8 cellular contexts compared by ENCODE assay signal in the genomic region with DNA sequence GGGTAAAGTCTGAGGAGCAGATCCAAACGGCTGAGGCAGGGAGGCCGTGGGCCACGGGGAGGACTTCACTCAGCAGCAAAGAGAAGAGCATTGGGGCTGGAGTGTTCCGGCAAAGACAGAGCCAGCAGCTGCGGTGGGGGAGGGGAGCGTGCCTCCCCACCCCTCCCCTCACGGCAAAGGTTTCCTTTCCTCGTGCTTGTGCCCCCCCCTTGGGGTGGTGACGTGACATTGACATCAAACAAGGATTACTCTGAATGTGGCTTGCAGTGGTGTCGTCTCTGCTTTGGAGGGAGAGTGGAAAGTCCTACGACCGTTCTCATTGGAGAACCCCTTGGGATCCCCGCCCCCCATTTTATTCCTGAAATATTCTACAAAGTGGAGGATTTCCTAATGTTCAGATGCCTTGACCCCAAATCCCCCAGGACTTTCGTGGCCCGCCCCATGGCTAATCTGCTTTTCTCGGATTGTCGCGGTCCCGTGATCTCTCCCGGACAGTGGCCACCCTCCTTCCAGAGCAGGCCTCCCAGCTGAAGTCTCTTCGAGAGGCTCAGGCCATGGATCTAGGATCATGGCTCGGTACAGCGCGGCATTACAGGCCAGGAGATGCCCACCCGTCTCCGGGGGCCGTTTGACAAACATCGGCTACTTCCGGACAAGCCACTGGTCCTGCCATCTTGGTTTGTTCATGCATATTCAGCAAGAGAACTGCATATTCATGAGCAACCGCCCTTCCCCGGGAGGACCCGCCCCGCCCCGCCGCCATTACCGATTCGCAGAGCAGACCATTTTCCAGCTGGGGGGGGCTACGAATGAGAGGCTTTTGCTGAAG. TPM values are rescaled to one million over a fixed set of nuclear protein-coding genes. Genes with fewer than 3 reads are reported as not detected.
DNase-seq lines count a peak whose midpoint lies in the region; ATAC-seq, FAIRE-seq and TF ChIP-seq lines count a peak whose summit lies in the region.

No MANE protein-coding gene starts in this region.

- H3K4me2 ChIP-seq in H1 (ENCODE audit: insufficient read depth in 1 of 2, low read depth in 2 of 2, low read length in 2 of 2) (peak overlapping the region; percentile 83 to 96), mesenchymal stem cell (ENCODE audit: low read length, poor library complexity, severe bottlenecking) (peak overlapping the region; percentile 62)

- peaks cover 21 to 39% of the 10 kb centered on the region in 2 experiments for H3K79me2 ChIP-seq in H1 (ENCODE audit: control insufficient read depth in 1 of 2, insufficient read depth in 2 of 2, low read length in 2 of 2)

- no peaks in the 10 kb centered on the region for H3K27me3 ChIP-seq in CD8-positive, alpha-beta T cell (ENCODE audit: insufficient read depth, low read length)
- H3K27me3 ChIP-seq in HUES48 (ENCODE audit: control insufficient read depth, insufficient read depth, low read length) (no peaks in the 10 kb centered on the region), H1 (replicated peaks in 1 of 4; ENCODE audit: control insufficient read depth in 3 of 4, extremely low read depth in 1 of 4, insufficient read depth in 3 of 4, low read length in 3 of 4) (no peaks in the 10 kb centered on the region), mesenchymal stem cell (ENCODE audit: control insufficient read depth in 1 of 2, insufficient read depth in 1 of 2, low read length in 2 of 2) (no peaks in the 10 kb centered on the region)

- intact Hi-C loops in CD8-positive, alpha-beta T cell (cut with DNase I, micrococcal nuclease), result loop anchor here (1.0 to 5.0 kb wide), 20 partner anchors 28 to 471 kb away; a partner anchor contains a TSS

- TF ChIP-seq RAD21 in H1 (IDR thresholded peaks at IDR 0.05 in 1 of 2, conservative IDR thresholded peaks at IDR 0.05 in 1 of 2; ENCODE audit: low read depth in 2 of 2, low read length in 2 of 2), result peak in 1 of 2 experiments; percentile 18; a peak in 1 of 4 replicates

- H3K36me3 Mint-ChIP-seq in CD8-positive, alpha-beta T cell, result peaks cover 31% of the 10 kb centered on the region

- H2BK12ac ChIP-seq in H1 (ENCODE audit: low read depth, low read length), result peak overlapping the region; percentile 93
- H2BK12ac ChIP-seq in mesenchymal stem cell (ENCODE audit: low read length in 2 of 2), result peak overlapping the region; percentile 12 to 51

- TF ChIP-seq POLR2A in H1 (IDR thresholded peaks at IDR 0.05; ENCODE audit: control extremely low read depth in 1 of 2, low read depth in 2 of 2, low read length in 2 of 2), result no peak; a peak in 1 of 3 replicates

- H2AK5ac ChIP-seq in H1 (ENCODE audit: low read depth, low read length) (0 out of 2 replicates have a peak overlapping the region, but pooled peaks have one; percentile 16), mesenchymal stem cell (ENCODE audit: low read length, severe bottlenecking) (no peak overlapping the region)

- WGBS in H1 (ENCODE audit: extremely low coverage in 1 of 2, insufficient coverage in 1 of 2, insufficient read length in 1 of 2, insufficient replicate concordance in 2 of 2, low coverage in 1 of 2, low lambda C conversion rate in 2 of 2, missing lambda C conversion rate in 1 of 2), 2 experiments, result 9% methylated on average over 34 of the region's 38 CpGs; no CpG with 5 or more reads in 1 of the 2 experiments
- WGBS in mesenchymal stem cell, result under 1% methylated on average over 32 of the region's 38 CpGs

- TF ChIP-seq CTCF in CD8-positive, alpha-beta T cell (IDR thresholded peaks at IDR 0.05), result no peak
- no peak for TF ChIP-seq CTCF in H1 (IDR thresholded peaks at IDR 0.05; ENCODE audit: control extremely low read depth in 1 of 3, insufficient read depth in 1 of 3, low read depth in 1 of 3, low read length in 3 of 3)

- H3K9ac ChIP-seq in HUES48 (ENCODE audit: low read depth, low read length) (peak overlapping the region; percentile 95), H1 (replicated peaks in 1 of 4; ENCODE audit: extremely low read depth in 1 of 4, low read depth in 3 of 4, low read length in 3 of 4) (peak overlapping the region; percentile 86 to 98 (median 90)), mesenchymal stem cell (ENCODE audit: low read length) (peak overlapping the region; percentile 100)

- CTCF ChIA-PET in CD8-positive, alpha-beta T cell (lab: Charles Lee), result interaction anchor here (1.0 to 1.6 kb wide), 4 partner anchors 27 to 128 kb away, joined by 3 to 5 read pairs (median 4); no protein-coding TSS in a partner anchor
- CTCF ChIA-PET in H1 (lab: Charles Lee; ENCODE audit: partially characterized antibody), result no interaction called here

- H2BK20ac ChIP-seq in H1 (ENCODE audit: low read length), result no peak overlapping the region

- peak; percentile 64 for ATAC-seq in CD8-positive, alpha-beta T cell
- ATAC-seq in GM21390 (IDR thresholded peaks at IDR 0.05; ENCODE audit: unreplicated experiment), result peak; percentile 32

- H3K27me3 Mint-ChIP-seq in CD8-positive, alpha-beta T cell (ENCODE audit: low read depth), result no peaks in the 10 kb centered on the region

- H3K18ac ChIP-seq in H1 (ENCODE audit: extremely low read depth, low read length) (peak overlapping the region; percentile 96), mesenchymal stem cell (ENCODE audit: low read depth in 1 of 2, low read length in 2 of 2) (peak overlapping the region; percentile 86 to 96)

- H3K23me2 ChIP-seq in H1 (ENCODE audit: low read depth, low read length), result peaks cover 19% of the 10 kb centered on the region

- H3K27ac Mint-ChIP-seq in CD8-positive, alpha-beta T cell, result peak overlapping the region; percentile 100

- H3K4ac ChIP-seq in H1 (replicated peaks; ENCODE audit: insufficient read length, low read depth, low read length), result peak overlapping the region; percentile 98
- H3K4ac ChIP-seq in mesenchymal stem cell (ENCODE audit: low read depth in 1 of 2, low read length in 2 of 2), result peak overlapping the region; percentile 62 to 93

- H3K9me3 ChIP-seq in CD8-positive, alpha-beta T cell (ENCODE audit: low read length), result no peaks in the 10 kb centered on the region
- H3K9me3 ChIP-seq in HUES48 (ENCODE audit: control insufficient read depth, insufficient read depth, low read length) (no peaks in the 10 kb centered on the region), H1 (ENCODE audit: insufficient read depth in 2 of 2, low read depth in 1 of 2, low read length in 1 of 2) (no peaks in the 10 kb centered on the region), mesenchymal stem cell (ENCODE audit: control insufficient read depth, low read length) (no peaks in the 10 kb centered on the region)

- H4K91ac ChIP-seq in H1 (replicated peaks; ENCODE audit: insufficient read length, low read length) (peak overlapping the region; percentile 49), mesenchymal stem cell (ENCODE audit: low read length) (peak overlapping the region; percentile 92)

- H3K9me3 Mint-ChIP-seq in CD8-positive, alpha-beta T cell, result no peaks in the 10 kb centered on the region

- H3K4me1 ChIP-seq in CD8-positive, alpha-beta T cell (ENCODE audit: insufficient read depth, low read length), result peaks cover 49% of the 10 kb centered on the region
- H3K4me1 ChIP-seq in HUES48 (ENCODE audit: control insufficient read depth, insufficient read depth, low read length) (peaks cover 13% of the 10 kb centered on the region), H1 (replicated peaks in 1 of 4; ENCODE audit: control insufficient read depth in 3 of 4, insufficient read depth in 4 of 4, low read length in 3 of 4) (peaks cover 2 to 21% (median 16%) of the 10 kb centered on the region in 4 experiments), mesenchymal stem cell (ENCODE audit: control insufficient read depth, insufficient read depth, low read depth, low read length) (peaks cover 26% of the 10 kb centered on the region)

- H4K20me1 ChIP-seq in H1 (replicated peaks in 1 of 2; ENCODE audit: control insufficient read depth in 1 of 2, insufficient read depth in 2 of 2, low read length in 2 of 2), result peaks cover 9 to 13% of the 10 kb centered on the region in 2 experiments

- peak overlapping the region; percentile 99 for H3K27ac ChIP-seq in CD8-positive, alpha-beta T cell (ENCODE audit: low read depth, low read length)
- H3K27ac ChIP-seq in HUES48 (ENCODE audit: low read depth, low read length), result peak overlapping the region; percentile 98
- peak overlapping the region; percentile 96 for H3K27ac ChIP-seq in H1 (ENCODE audit: low read depth, low read length)
- peak overlapping the region; percentile 95 for H3K27ac ChIP-seq in mesenchymal stem cell (ENCODE audit: low read length, poor library complexity, severe bottlenecking)

- H2BK120ac ChIP-seq in H1 (replicated peaks; ENCODE audit: low read depth, low read length), result peak overlapping the region; percentile 80
- H2BK120ac ChIP-seq in mesenchymal stem cell (ENCODE audit: low read depth, low read length), result peak overlapping the region; percentile 93

- H2BK15ac ChIP-seq in H1 (ENCODE audit: low read length), result peak overlapping the region; percentile 72; the same call in 1 of the 2 replicates
- H2BK15ac ChIP-seq in mesenchymal stem cell (ENCODE audit: low read depth, poor library complexity, severe bottlenecking), result peak overlapping the region; percentile 26

- H2AFZ ChIP-seq in H1 (ENCODE audit: low read length) (peak overlapping the region; percentile 19; the same call in 1 of the 2 replicates), mesenchymal stem cell (ENCODE audit: low read depth, low read length) (peak overlapping the region; percentile 33)

- H4K8ac ChIP-seq in H1 (ENCODE audit: extremely low read depth, insufficient read depth, low read length) (peak overlapping the region; percentile 94; the same call in 1 of the 2 replicates), mesenchymal stem cell (ENCODE audit: low read length) (peak overlapping the region; percentile 98)

- H3K79me1 ChIP-seq in H1 (ENCODE audit: low read depth, low read length) (peaks cover 5% of the 10 kb centered on the region), mesenchymal stem cell (replicated peaks; ENCODE audit: low read length, poor library complexity, severe bottlenecking) (peaks cover 4% of the 10 kb centered on the region)

- peak overlapping the region; percentile 100 for H3K4me3 Mint-ChIP-seq in CD8-positive, alpha-beta T cell

- H3K36me3 ChIP-seq in CD8-positive, alpha-beta T cell (ENCODE audit: insufficient read depth, low read length), result no peaks in the 10 kb centered on the region
- H3K36me3 ChIP-seq in HUES48 (ENCODE audit: control insufficient read depth, insufficient read depth, low read length) (no peaks in the 10 kb centered on the region), H1 (ENCODE audit: control insufficient read depth in 2 of 4, insufficient read depth in 4 of 4, low read length in 3 of 4) (no peaks in the 10 kb centered on the region), mesenchymal stem cell (ENCODE audit: control insufficient read depth in 1 of 2, insufficient read depth in 2 of 2, low read depth in 1 of 2, low read length in 2 of 2) (peaks cover 4 to 6% of the 10 kb centered on the region in 2 experiments)

- peak overlapping the region; percentile 95 for H4K5ac ChIP-seq in H1 (ENCODE audit: insufficient read length, low read depth, low read length)

- H3K4me3 ChIP-seq in CD8-positive, alpha-beta T cell (ENCODE audit: low read depth, low read length), result peak overlapping the region; percentile 98
- peak overlapping the region; percentile 79 for H3K4me3 ChIP-seq in HUES48 (ENCODE audit: low read depth, low read length)
- peak overlapping the region; percentile 65 to 85 (median 80) for H3K4me3 ChIP-seq in H1 (ENCODE audit: extremely low read depth in 1 of 4, insufficient read depth in 2 of 4, low read depth in 3 of 4, low read length in 4 of 4)
- peak overlapping the region; percentile 65 to 98 for H3K4me3 ChIP-seq in mesenchymal stem cell (ENCODE audit: insufficient read depth in 1 of 2, low read depth in 1 of 2, low read length in 2 of 2)

- H3K14ac ChIP-seq in H1 (ENCODE audit: insufficient read length) (no peak overlapping the region), mesenchymal stem cell (ENCODE audit: low read length in 2 of 2) (peak overlapping the region in 1 of 2 experiments; percentile 94)

- no peak for FAIRE-seq in H1 (lab: Jason Lieb, UNC)

- POLR2A ChIA-PET in CD8-positive, alpha-beta T cell (lab: Charles Lee), result interaction anchor here (0.7 to 5.3 kb wide), 37 partner anchors 7 to 448 kb away, joined by 3 to 86 read pairs (median 5); a partner anchor contains a TSS
- POLR2A ChIA-PET in H1 (lab: Charles Lee; ENCODE audit: partially characterized antibody), result interaction anchor here (0.6 to 14.3 kb wide), 45 partner anchors 7 to 224 kb away, joined by 3 to 339 read pairs (median 5); a partner anchor contains a TSS

- peaks cover 69% of the 10 kb centered on the region for H3K4me1 Mint-ChIP-seq in CD8-positive, alpha-beta T cell (ENCODE audit: low read depth)

- H2BK5ac ChIP-seq in H1 (ENCODE audit: low read depth, low read length), result peak overlapping the region; percentile 99
- peak overlapping the region; percentile 95 for H2BK5ac ChIP-seq in mesenchymal stem cell (ENCODE audit: low read depth, low read length, poor library complexity, severe bottlenecking)

- peak overlapping the region; percentile 96 for H3K56ac ChIP-seq in H1 (replicated peaks; ENCODE audit: insufficient read length, low read depth, low read length)

- TF ChIP-seq EP300 in H1 (IDR thresholded peaks at IDR 0.05; ENCODE audit: borderline replicate concordance in 1 of 2, low read depth in 2 of 2, low read length in 2 of 2), result no peak

- peak; percentile 87 to 98 (median 93) for DNase-seq in CD8-positive, alpha-beta T cell
- DNase-seq in NOMO-1 treated with dmso at 0.1 percent for 144 hours (lab: John Stamatoyannopoulos, UW; ENCODE audit: unreplicated experiment) (peak; percentile 83), H1 (ENCODE audit: low read depth in 1 of 2, low spot score in 2 of 2) (peak; percentile 74 to 91), mesenchymal stem cell (peak; percentile 98)
- peak; percentile 95 for DNase-seq in activated CD8-positive, alpha-beta memory T cell treated with anti-CD3 and anti-CD28 coated beads, Interleukin-2, amount 50 U/mL, for 1 hour (ENCODE audit: extremely low read depth)
- peak; percentile 88 for DNase-seq in stimulated activated CD8-positive, alpha-beta memory T cell treated with anti-CD3 and anti-CD28 coated beads, Interleukin-12 subunit alpha, Interleukin-12 subunit beta, amount 100 ng/mL, for 1 hour (ENCODE audit: low read depth)

- no peak overlapping the region for H3K23ac ChIP-seq in H1 (ENCODE audit: insufficient read length)
- H3K23ac ChIP-seq in mesenchymal stem cell (ENCODE audit: low read length in 2 of 2), result peak overlapping the region in 1 of 2 experiments; percentile 29

RNA-seq across cellular contexts. Expression of a gene that starts 0.7 kb away (rescaled TPM):
- total RNA-seq in CD8-positive, alpha-beta T cell, result 100 to 1,000 TPM; 508 to 546 TPM
- total RNA-seq in H1 (2021; fragmentation: NEBNext Ultra II Directional; extraction: Animal tissue kit (Norgen Biotek cat#: 25700)), result 150 and 157 TPM in 2 replicates
- 26.8 and 62.7 TPM in 2 replicates for polyA plus RNA-seq in H1 (2011; rRNA removed)
- 24.4 TPM for polyA plus RNA-seq in H1 (2011; cell fraction: cytosol; rRNA removed)
- polyA plus RNA-seq in H1 (2011; cell fraction: nucleus; rRNA removed), result 150 TPM
- 95.6 to 139 TPM (median 127 TPM) in 4 replicates for polyA plus RNA-seq in H1 (2012, experiment 1 of 2)
- 88.5 TPM for polyA plus RNA-seq in H1 (2012, experiment 2 of 2)
- 66.3 TPM for polyA plus RNA-seq in H1 (2013, experiment 1 of 2)
- polyA plus RNA-seq in H1 (2013, experiment 2 of 2), result 55.6 TPM
- 175 and 246 TPM in 2 replicates for polyA minus RNA-seq in H1 (2011; rRNA and poly(A)+ RNA removed)
- 142 TPM for polyA minus RNA-seq in H1 (2011; cell fraction: cytosol; rRNA and poly(A)+ RNA removed)
- 162 TPM for polyA minus RNA-seq in H1 (2011; cell fraction: nucleus; rRNA and poly(A)+ RNA removed)
- polyA plus RNA-seq in mesenchymal stem cell (2013, experiment 1 of 2), result 41.8 TPM
- polyA plus RNA-seq in mesenchymal stem cell (2013, experiment 2 of 2), result 35.6 TPM

RNA-seq across cellular contexts. Expression of a gene that starts 2.2 kb away (rescaled TPM):
- total RNA-seq in CD8-positive, alpha-beta T cell, result not detected
- total RNA-seq in H1 (2021; fragmentation: NEBNext Ultra II Directional; extraction: Animal tissue kit (Norgen Biotek cat#: 25700)), result not detected in 2 replicates
- 0.05 TPM in 1 of 2 replicates, not detected in the other for polyA plus RNA-seq in H1 (2011; rRNA removed)
- 0.04 TPM for polyA plus RNA-seq in H1 (2011; cell fraction: cytosol; rRNA removed)
- not detected for polyA plus RNA-seq in H1 (2011; cell fraction: nucleus; rRNA removed)
- 0.20 TPM in 1 of 4 replicates, not detected in the others for polyA plus RNA-seq in H1 (2012, experiment 1 of 2)
- polyA plus RNA-seq in H1 (2012, experiment 2 of 2), result not detected
- 0.04 TPM for polyA plus RNA-seq in H1 (2013, experiment 1 of 2)
- polyA plus RNA-seq in H1 (2013, experiment 2 of 2), result 0.02 TPM
- 0.10 TPM in 1 of 2 replicates, not detected in the other for polyA minus RNA-seq in H1 (2011; rRNA and poly(A)+ RNA removed)
- not detected for polyA minus RNA-seq in H1 (2011; cell fraction: cytosol; rRNA and poly(A)+ RNA removed)
- polyA minus RNA-seq in H1 (2011; cell fraction: nucleus; rRNA and poly(A)+ RNA removed), result not detected
- polyA plus RNA-seq in mesenchymal stem cell (2013, experiment 1 of 2), result not detected
- not detected for polyA plus RNA-seq in mesenchymal stem cell (2013, experiment 2 of 2)

RNA-seq across cellular contexts. Expression of a gene that starts 4.0 kb away (rescaled TPM):
- 10 to 100 TPM; 61.6 to 62.7 TPM for total RNA-seq in CD8-positive, alpha-beta T cell
- total RNA-seq in H1 (2021; fragmentation: NEBNext Ultra II Directional; extraction: Animal tissue kit (Norgen Biotek cat#: 25700)), result 10.1 and 11.2 TPM in 2 replicates
- polyA plus RNA-seq in H1 (2011; rRNA removed), result 5.9 and 8.1 TPM in 2 replicates
- polyA plus RNA-seq in H1 (2011; cell fraction: cytosol; rRNA removed), result 6.7 TPM
- polyA plus RNA-seq in H1 (2011; cell fraction: nucleus; rRNA removed), result 14.6 TPM
- 7.9 to 9.4 TPM (median 8.4 TPM) in 4 replicates for polyA plus RNA-seq in H1 (2012, experiment 1 of 2)
- 7.3 TPM for polyA plus RNA-seq in H1 (2012, experiment 2 of 2)
- polyA plus RNA-seq in H1 (2013, experiment 1 of 2), result 8.8 TPM
- 8.7 TPM for polyA plus RNA-seq in H1 (2013, experiment 2 of 2)
- 6.6 and 8.9 TPM in 2 replicates for polyA minus RNA-seq in H1 (2011; rRNA and poly(A)+ RNA removed)
- polyA minus RNA-seq in H1 (2011; cell fraction: cytosol; rRNA and poly(A)+ RNA removed), result 6.3 TPM
- polyA minus RNA-seq in H1 (2011; cell fraction: nucleus; rRNA and poly(A)+ RNA removed), result 11.0 TPM
- 38.6 TPM for polyA plus RNA-seq in mesenchymal stem cell (2013, experiment 1 of 2)
- polyA plus RNA-seq in mesenchymal stem cell (2013, experiment 2 of 2), result 37.3 TPM

RNA-seq across cellular contexts. Expression of a gene that starts 38.6 kb away (rescaled TPM):
- 1 to 10 TPM; 3.0 to 4.5 TPM for total RNA-seq in CD8-positive, alpha-beta T cell
- total RNA-seq in H1 (2021; fragmentation: NEBNext Ultra II Directional; extraction: Animal tissue kit (Norgen Biotek cat#: 25700)), result 13.8 and 14.1 TPM in 2 replicates
- polyA plus RNA-seq in H1 (2011; rRNA removed), result 28.2 and 33.6 TPM in 2 replicates
- 29.5 TPM for polyA plus RNA-seq in H1 (2011; cell fraction: cytosol; rRNA removed)
- 25.1 TPM for polyA plus RNA-seq in H1 (2011; cell fraction: nucleus; rRNA removed)
- 14.8 to 19.3 TPM (median 17.4 TPM) in 4 replicates for polyA plus RNA-seq in H1 (2012, experiment 1 of 2)
- 13.4 TPM for polyA plus RNA-seq in H1 (2012, experiment 2 of 2)
- polyA plus RNA-seq in H1 (2013, experiment 1 of 2), result 18.6 TPM
- 20.6 TPM for polyA plus RNA-seq in H1 (2013, experiment 2 of 2)
- 17.5 and 18.8 TPM in 2 replicates for polyA minus RNA-seq in H1 (2011; rRNA and poly(A)+ RNA removed)
- polyA minus RNA-seq in H1 (2011; cell fraction: cytosol; rRNA and poly(A)+ RNA removed), result 6.1 TPM
- 8.1 TPM for polyA minus RNA-seq in H1 (2011; cell fraction: nucleus; rRNA and poly(A)+ RNA removed)
- 7.3 TPM for polyA plus RNA-seq in mesenchymal stem cell (2013, experiment 1 of 2)
- 7.0 TPM for polyA plus RNA-seq in mesenchymal stem cell (2013, experiment 2 of 2)

RNA-seq across cellular contexts. Expression of a gene that starts 44.1 kb away (rescaled TPM):
- 1 to 10 TPM; 1.7 TPM for total RNA-seq in CD8-positive, alpha-beta T cell
- 11.8 and 15.0 TPM in 2 replicates for total RNA-seq in H1 (2021; fragmentation: NEBNext Ultra II Directional; extraction: Animal tissue kit (Norgen Biotek cat#: 25700))
- polyA plus RNA-seq in H1 (2011; rRNA removed), result 26.1 and 42.0 TPM in 2 replicates
- 24.3 TPM for polyA plus RNA-seq in H1 (2011; cell fraction: cytosol; rRNA removed)
- 47.1 TPM for polyA plus RNA-seq in H1 (2011; cell fraction: nucleus; rRNA removed)
- polyA plus RNA-seq in H1 (2012, experiment 1 of 2), result 16.8 to 26.7 TPM (median 19.8 TPM) in 4 replicates
- polyA plus RNA-seq in H1 (2012, experiment 2 of 2), result 17.9 TPM
- polyA plus RNA-seq in H1 (2013, experiment 1 of 2), result 11.8 TPM
- 11.9 TPM for polyA plus RNA-seq in H1 (2013, experiment 2 of 2)
- polyA minus RNA-seq in H1 (2011; rRNA and poly(A)+ RNA removed), result 15.9 and 22.0 TPM in 2 replicates
- polyA minus RNA-seq in H1 (2011; cell fraction: cytosol; rRNA and poly(A)+ RNA removed), result 11.2 TPM
- 15.4 TPM for polyA minus RNA-seq in H1 (2011; cell fraction: nucleus; rRNA and poly(A)+ RNA removed)
- 0.70 TPM for polyA plus RNA-seq in mesenchymal stem cell (2013, experiment 1 of 2)
- polyA plus RNA-seq in mesenchymal stem cell (2013, experiment 2 of 2), result 0.82 TPM

Comparison
In these comparisons a context has a peak if more than half of its experiments do, and no peak if none do; other contexts are left out.
1. Peak in every context shown above with its lines: DNase-seq, ATAC-seq, H3K4me3 ChIP-seq and H3K27ac ChIP-seq.